8 cellular contexts compared by ENCODE assay signal in genomic region chr17:45147581-45148182, GRCh38. TPM values are rescaled to one million over a fixed set of nuclear protein-coding genes. Genes with fewer than 3 reads are reported as not detected.
DNase-seq lines count a peak whose midpoint lies in the region; ATAC-seq and TF ChIP-seq lines count a peak whose summit lies in the region.

No MANE protein-coding gene starts in this region.

- no peaks in the 10 kb centered on the region for H3K9me3 ChIP-seq in cardiac muscle cell (ENCODE audit: low read depth)
- no peaks in the 10 kb centered on the region for H3K9me3 ChIP-seq in parathyroid adenoma (ENCODE audit: control insufficient read depth, low read length)
- no peaks in the 10 kb centered on the region for H3K9me3 ChIP-seq in upper lobe of left lung

- H3K36me3 ChIP-seq in cardiac muscle cell (no peaks in the 10 kb centered on the region), parathyroid adenoma (ENCODE audit: control insufficient read depth, insufficient read depth, low read length) (no peaks in the 10 kb centered on the region), upper lobe of left lung (no peaks in the 10 kb centered on the region)

- H3K36me3 Mint-ChIP-seq in activated naive CD8-positive, alpha-beta T cell treated with anti-CD3 and anti-CD28 coated beads, Interleukin-2, amount 10 ng/mL, durations not matched to agents 7 days and 5 days: peaks cover 8% of the 10 kb centered on the region

- POLR2A ChIA-PET in activated naive CD8-positive, alpha-beta T cell treated with anti-CD3 and anti-CD28 coated beads, Interleukin-2, amount 10 ng/mL, durations not matched to agents 7 days and 5 days (lab: Charles Lee): interaction anchor here (0.6 to 8.8 kb wide), 24 partner anchors 8 to 1615 kb away, joined by 3 to 290 read pairs (median 9); partner anchors contain the start of genes ACBD4, FMNL1, HEXIM2 and MAP3K14

- H3K4me2 ChIP-seq in parathyroid adenoma (ENCODE audit: low read length): peak overlapping the region; percentile 66

- peak overlapping the region; percentile 84 for H2AFZ ChIP-seq in parathyroid adenoma

- H3K27me3 Mint-ChIP-seq in activated naive CD8-positive, alpha-beta T cell treated with anti-CD3 and anti-CD28 coated beads, Interleukin-2, amount 10 ng/mL, durations not matched to agents 7 days and 5 days: no peaks in the 10 kb centered on the region

- H3K27ac ChIP-seq in cardiac muscle cell (peak overlapping the region; percentile 96), parathyroid adenoma (peak overlapping the region; percentile 100), upper lobe of left lung (peak overlapping the region; percentile 94 to 99 (median 98))

- peaks cover 8% of the 10 kb centered on the region for H3K79me2 ChIP-seq in parathyroid adenoma

- H3K27ac Mint-ChIP-seq in activated naive CD8-positive, alpha-beta T cell treated with anti-CD3 and anti-CD28 coated beads, Interleukin-2, amount 10 ng/mL, durations not matched to agents 7 days and 5 days: peak overlapping the region; percentile 100

- peaks cover 7% of the 10 kb centered on the region for H3K4me1 ChIP-seq in cardiac muscle cell (ENCODE audit: low read depth)
- peaks cover 5% of the 10 kb centered on the region for H3K4me1 ChIP-seq in parathyroid adenoma
- peaks cover 50 to 67% (median 50%) of the 10 kb centered on the region in 4 donors for H3K4me1 ChIP-seq in upper lobe of left lung

- peaks cover 29% of the 10 kb centered on the region for H3K4me1 Mint-ChIP-seq in activated naive CD8-positive, alpha-beta T cell treated with anti-CD3 and anti-CD28 coated beads, Interleukin-2, amount 10 ng/mL, durations not matched to agents 7 days and 5 days

- DNase-seq in NCI-H1105 (lab: John Stamatoyannopoulos, UW) (peak; percentile 82), SKM-1 (lab: John Stamatoyannopoulos, UW; ENCODE audit: unreplicated experiment) (peak; percentile 89), cardiac muscle cell (ENCODE audit: low read depth in 1 of 2, low spot score in 1 of 2) (peak; percentile 89 to 96), upper lobe of left lung (peak in 1 of 2 donors; percentile 76)
- DNase-seq in activated naive CD8-positive, alpha-beta T cell treated with anti-CD3 and anti-CD28 coated beads, Interleukin-2, amount 10 ng/mL, durations not matched to agents 7 days and 5 days: peak; percentile 86

- peak in 1 of 4 donors; percentile 29 for TF ChIP-seq EP300 in upper lobe of left lung (IDR thresholded peaks at IDR 0.05)

- peak overlapping the region; percentile 37 for H3K4me3 ChIP-seq in cardiac muscle cell
- H3K4me3 ChIP-seq in parathyroid adenoma (ENCODE audit: low read depth, low read length): peak overlapping the region; percentile 89
- peak overlapping the region; percentile 59 to 79 (median 66) for H3K4me3 ChIP-seq in upper lobe of left lung

- peak overlapping the region; percentile 98 for H3K9ac ChIP-seq in parathyroid adenoma

- peak; percentile 40 for TF ChIP-seq POLR2A in GM15510 (IDR thresholded peaks at IDR 0.05; ENCODE audit: borderline replicate concordance, extremely low read depth, insufficient read length)
- peak in 1 of 4 donors; percentile 50 for TF ChIP-seq POLR2A in upper lobe of left lung (IDR thresholded peaks at IDR 0.05)

- ATAC-seq in activated naive CD8-positive, alpha-beta T cell treated with anti-CD3 and anti-CD28 coated beads, Interleukin-2, amount 10 ng/mL, durations not matched to agents 7 days and 5 days (ENCODE audit: low read depth): peak; percentile 27
- ATAC-seq in upper lobe of left lung (ENCODE audit: low FRiP score in 2 of 2): peak; percentile 60 to 71
- no peak for ATAC-seq in HG03196 (IDR thresholded peaks at IDR 0.05; ENCODE audit: unreplicated experiment)

- H3K27me3 ChIP-seq in cardiac muscle cell (no peaks in the 10 kb centered on the region), parathyroid adenoma (ENCODE audit: control insufficient read depth, insufficient read depth, low read length) (no peaks in the 10 kb centered on the region), upper lobe of left lung (no peaks in the 10 kb centered on the region)

- peak overlapping the region; percentile 99 for H3K4me3 Mint-ChIP-seq in activated naive CD8-positive, alpha-beta T cell treated with anti-CD3 and anti-CD28 coated beads, Interleukin-2, amount 10 ng/mL, durations not matched to agents 7 days and 5 days

- TF ChIP-seq CTCF in cardiac muscle cell (IDR thresholded peaks at IDR 0.05; ENCODE audit: low read depth, low read length) (no peak), parathyroid adenoma (IDR thresholded peaks at IDR 0.05) (no peak), upper lobe of left lung (IDR thresholded peaks at IDR 0.05) (peak in 1 of 6 experiments; percentile 7)

- WGBS in upper lobe of left lung, 2 donors: 0% methylated on average over 31 to 35 of the region's 38 CpGs

- H3K9me3 Mint-ChIP-seq in activated naive CD8-positive, alpha-beta T cell treated with anti-CD3 and anti-CD28 coated beads, Interleukin-2, amount 10 ng/mL, durations not matched to agents 7 days and 5 days: no peaks in the 10 kb centered on the region

RNA-seq across cellular contexts. Expression of gene HEXIM1, which starts 0.6 kb away (rescaled TPM):
- total RNA-seq in activated naive CD8-positive, alpha-beta T cell treated with anti-CD3 and anti-CD28 coated beads, Interleukin-2, amount 10 ng/mL, durations not matched to agents 7 days and 5 days: 10 to 100 TPM; 33.6 to 33.7 TPM
- total RNA-seq in cardiac muscle cell (20.9 and 34.8 TPM in 2 replicates), upper lobe of left lung (10 to 100 TPM; 19.9 to 43.8 (median 32.3) TPM)
- 17.7 and 17.9 TPM in 2 replicates for polyA plus RNA-seq in cardiac muscle cell

RNA-seq across cellular contexts. Expression of gene ACBD4, which starts 12.2 kb away (rescaled TPM):
- 10 to 100 TPM; 24.5 to 25.0 TPM for total RNA-seq in activated naive CD8-positive, alpha-beta T cell treated with anti-CD3 and anti-CD28 coated beads, Interleukin-2, amount 10 ng/mL, durations not matched to agents 7 days and 5 days
- 16.3 and 29.3 TPM in 2 replicates for total RNA-seq in cardiac muscle cell
- polyA plus RNA-seq in cardiac muscle cell: 20.5 and 30.5 TPM in 2 replicates
- 10 to 100 TPM in 5 of 6 donors, 1 to 10 TPM in 1; 9.7 to 68.1 (median 23.4) TPM for total RNA-seq in upper lobe of left lung

RNA-seq across cellular contexts. Expression of gene HEXIM2, which starts 14.0 kb away (rescaled TPM):
- 1 to 10 TPM; 6.7 to 7.7 TPM for total RNA-seq in activated naive CD8-positive, alpha-beta T cell treated with anti-CD3 and anti-CD28 coated beads, Interleukin-2, amount 10 ng/mL, durations not matched to agents 7 days and 5 days
- total RNA-seq in cardiac muscle cell (17.6 and 21.3 TPM in 2 replicates), upper lobe of left lung (10 to 100 TPM in 2 of 6 donors, 1 to 10 TPM in 4; 4.1 to 14.7 (median 9.3) TPM)
- polyA plus RNA-seq in cardiac muscle cell: 14.5 and 22.3 TPM in 2 replicates

RNA-seq across cellular contexts. Expression of gene PLCD3, which starts 15.4 kb away (rescaled TPM):
- 1 to 10 TPM; 4.2 to 4.9 TPM for total RNA-seq in activated naive CD8-positive, alpha-beta T cell treated with anti-CD3 and anti-CD28 coated beads, Interleukin-2, amount 10 ng/mL, durations not matched to agents 7 days and 5 days
- 41.0 and 66.3 TPM in 2 replicates for total RNA-seq in cardiac muscle cell
- 36.0 and 41.7 TPM in 2 replicates for polyA plus RNA-seq in cardiac muscle cell
- total RNA-seq in upper lobe of left lung: 10 to 100 TPM; 24.2 to 65.6 (median 50.6) TPM

Comparison
In these comparisons a context has a peak if more than half of its experiments do, and no peak if none do; other contexts are left out.
1. H3K4me3 ChIP-seq: peak in every context shown above with its lines; median percentile 89 in parathyroid adenoma; 66 in upper lobe of left lung; 37 in cardiac muscle cell.